ENCODE assay signal across 1 cellular context in the genomic region with DNA sequence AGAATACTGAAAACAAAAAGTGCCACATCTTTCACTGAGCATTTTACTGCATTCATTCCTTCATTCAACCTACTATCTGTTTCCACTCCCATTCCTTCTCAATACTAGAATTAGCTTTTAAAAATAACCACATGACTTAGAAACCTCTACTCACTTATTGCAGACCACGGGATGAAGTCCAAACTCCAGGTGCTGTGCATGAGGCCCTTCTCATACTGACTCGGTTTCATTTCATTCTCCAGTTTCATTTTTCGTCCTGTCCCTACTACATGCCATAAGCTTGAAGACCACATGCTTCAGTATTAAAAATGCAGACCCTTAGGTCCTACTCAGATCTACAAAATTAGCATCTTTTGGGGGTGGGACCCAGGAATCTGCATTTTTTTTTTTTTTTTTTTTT.
TF ChIP-seq lines count a peak whose summit lies in the region.

No MANE protein-coding gene starts in this region.

TF ChIP-seq in IMR-90, 13 proteins besides CTCF, POLR2A, EP300 and RAD21:
- no peak for TF ChIP-seq MAFK (IDR thresholded peaks at IDR 0.05; ENCODE audit: low read depth, low read length)
- no peak for TF ChIP-seq CEBPB (IDR thresholded peaks at IDR 0.05; ENCODE audit: low read depth, low read length)
- TF ChIP-seq BHLHE40 (IDR thresholded peaks at IDR 0.05; ENCODE audit: low read depth, low read length): no peak
- TF ChIP-seq NFE2L2 (IDR thresholded peaks at IDR 0.05; ENCODE audit: low read depth, low read length): no peak
- TF ChIP-seq RCOR1 (IDR thresholded peaks at IDR 0.05; ENCODE audit: insufficient replicate concordance, low read length): no peak
- TF ChIP-seq FOS (IDR thresholded peaks at IDR 0.05; ENCODE audit: low read depth, low read length): no peak
- TF ChIP-seq RFX5 (IDR thresholded peaks at IDR 0.05; ENCODE audit: low read depth, low read length): no peak
- TF ChIP-seq SMC3 (IDR thresholded peaks at IDR 0.05; ENCODE audit: low read depth, low read length): no peak
- TF ChIP-seq ELK1 (IDR thresholded peaks at IDR 0.05; ENCODE audit: borderline replicate concordance, low read depth, low read length): no peak
- no peak for TF ChIP-seq CHD1 (IDR thresholded peaks at IDR 0.05; ENCODE audit: low read depth, low read length)
- TF ChIP-seq MAZ (IDR thresholded peaks at IDR 0.05; ENCODE audit: borderline replicate concordance, low read depth, low read length): no peak
- no peak for TF ChIP-seq USF2 (IDR thresholded peaks at IDR 0.05; ENCODE audit: low read depth, low read length)
- TF ChIP-seq MXI1 (IDR thresholded peaks at IDR 0.05; ENCODE audit: borderline replicate concordance, low read depth, low read length): no peak
